1 cellular context compared by ENCODE assay signal in the genomic region with DNA sequence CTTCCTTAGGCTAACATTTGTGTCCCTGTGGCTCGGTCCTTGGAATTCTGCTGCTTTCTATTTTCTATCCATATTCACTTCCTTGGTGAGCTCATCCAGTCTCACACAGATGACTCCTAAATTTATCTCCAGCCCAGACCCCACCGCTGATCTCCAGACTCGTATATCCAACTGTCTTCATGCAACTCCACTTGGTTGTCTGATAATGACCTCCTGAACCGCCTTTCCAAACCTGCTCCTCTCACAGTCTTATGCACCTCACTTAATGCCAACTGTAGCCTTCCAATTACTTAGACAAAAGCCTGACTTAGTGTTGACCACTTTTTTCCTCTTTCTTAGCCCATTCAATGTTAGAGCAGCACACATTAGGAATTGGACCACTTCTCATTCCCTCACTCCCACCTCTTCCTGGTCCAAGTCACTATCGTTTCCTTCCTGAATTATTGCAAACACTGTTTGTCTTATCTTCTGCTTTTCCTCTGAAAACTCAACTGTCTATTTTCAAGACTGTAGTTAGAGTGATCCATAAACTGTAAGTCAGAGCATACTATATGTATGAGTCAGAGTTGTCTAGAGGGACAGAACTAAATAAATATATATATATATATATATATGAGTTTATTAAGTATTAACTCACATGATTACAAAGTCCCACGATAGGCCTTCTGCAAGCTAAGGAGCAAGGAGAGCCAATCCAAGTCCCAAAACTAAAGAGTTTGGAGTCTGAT.
TF ChIP-seq lines count a peak whose summit lies in the region.

No MANE protein-coding gene starts in this region.

TF ChIP-seq in K562, 482 proteins besides CTCF, POLR2A, EP300 and RAD21 (continued from another document and continues in another):
- TF ChIP-seq, protein P1, sequence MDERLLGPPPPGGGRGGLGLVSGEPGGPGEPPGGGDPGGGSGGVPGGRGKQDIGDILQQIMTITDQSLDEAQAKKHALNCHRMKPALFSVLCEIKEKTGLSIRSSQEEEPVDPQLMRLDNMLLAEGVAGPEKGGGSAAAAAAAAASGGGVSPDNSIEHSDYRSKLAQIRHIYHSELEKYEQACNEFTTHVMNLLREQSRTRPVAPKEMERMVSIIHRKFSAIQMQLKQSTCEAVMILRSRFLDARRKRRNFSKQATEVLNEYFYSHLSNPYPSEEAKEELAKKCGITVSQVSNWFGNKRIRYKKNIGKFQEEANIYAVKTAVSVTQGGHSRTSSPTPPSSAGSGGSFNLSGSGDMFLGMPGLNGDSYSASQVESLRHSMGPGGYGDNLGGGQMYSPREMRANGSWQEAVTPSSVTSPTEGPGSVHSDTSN (CRISPR knock-in tag; IDR thresholded peaks at IDR 0.05; ENCODE audit: low read depth): no peak
- TF ChIP-seq, protein P1 (tag; conservative IDR thresholded peaks at IDR 0.05; ENCODE audit: low read depth): no peak
- TF ChIP-seq, protein P2, sequence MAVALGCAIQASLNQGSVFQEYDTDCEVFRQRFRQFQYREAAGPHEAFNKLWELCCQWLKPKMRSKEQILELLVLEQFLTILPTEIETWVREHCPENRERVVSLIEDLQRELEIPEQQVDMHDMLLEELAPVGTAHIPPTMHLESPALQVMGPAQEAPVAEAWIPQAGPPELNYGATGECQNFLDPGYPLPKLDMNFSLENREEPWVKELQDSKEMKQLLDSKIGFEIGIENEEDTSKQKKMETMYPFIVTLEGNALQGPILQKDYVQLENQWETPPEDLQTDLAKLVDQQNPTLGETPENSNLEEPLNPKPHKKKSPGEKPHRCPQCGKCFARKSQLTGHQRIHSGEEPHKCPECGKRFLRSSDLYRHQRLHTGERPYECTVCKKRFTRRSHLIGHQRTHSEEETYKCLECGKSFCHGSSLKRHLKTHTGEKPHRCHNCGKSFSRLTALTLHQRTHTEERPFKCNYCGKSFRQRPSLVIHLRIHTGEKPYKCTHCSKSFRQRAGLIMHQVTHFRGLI (CRISPR knock-in tag; IDR thresholded peaks at IDR 0.05): no peak
- TF ChIP-seq MAFK (IDR thresholded peaks at IDR 0.05; ENCODE audit: low read length): no peak
- TF ChIP-seq TAF9B (IDR thresholded peaks at IDR 0.05; ENCODE audit: partially characterized antibody): peak; percentile 14
- TF ChIP-seq CEBPG (CRISPR knock-in tag; IDR thresholded peaks at IDR 0.05): no peak
- peak in 1 of 2 experiments; percentile 47; a peak in 1 of 4 replicates for TF ChIP-seq CEBPG (tag; conservative IDR thresholded peaks at IDR 0.05 in 1 of 2, IDR thresholded peaks at IDR 0.05 in 1 of 2)
- no peak for TF ChIP-seq HNRNPUL1 (IDR thresholded peaks at IDR 0.05; ENCODE audit: low read length)
- TF ChIP-seq, protein P3, sequence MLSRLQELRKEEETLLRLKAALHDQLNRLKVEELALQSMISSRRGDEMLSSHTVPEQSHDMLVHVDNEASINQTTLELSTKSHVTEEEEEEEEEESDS (CRISPR knock-in tag; IDR thresholded peaks at IDR 0.05): no peak
- peak; percentile 40; the same call in 1 of the 2 replicates for TF ChIP-seq TEAD4 (IDR thresholded peaks at IDR 0.05; ENCODE audit: low read length)
- no peak for TF ChIP-seq TEAD4 (CRISPR knock-in tag; IDR thresholded peaks at IDR 0.05; ENCODE audit: borderline replicate concordance)
- no peak for TF ChIP-seq TCF3 (CRISPR knock-in tag; IDR thresholded peaks at IDR 0.05)
- no peak for TF ChIP-seq FOXA1 (IDR thresholded peaks at IDR 0.05; ENCODE audit: borderline replicate concordance)
- TF ChIP-seq CREM (IDR thresholded peaks at IDR 0.05; ENCODE audit: low read depth): peak; percentile 1; the same call in 1 of the 2 replicates
- TF ChIP-seq ZNF184 (CRISPR knock-in tag; IDR thresholded peaks at IDR 0.05): no peak
- no peak for TF ChIP-seq L3MBTL2 (IDR thresholded peaks at IDR 0.05)
- TF ChIP-seq SUPT5H (IDR thresholded peaks at IDR 0.05): no peak
- TF ChIP-seq, protein P4, sequence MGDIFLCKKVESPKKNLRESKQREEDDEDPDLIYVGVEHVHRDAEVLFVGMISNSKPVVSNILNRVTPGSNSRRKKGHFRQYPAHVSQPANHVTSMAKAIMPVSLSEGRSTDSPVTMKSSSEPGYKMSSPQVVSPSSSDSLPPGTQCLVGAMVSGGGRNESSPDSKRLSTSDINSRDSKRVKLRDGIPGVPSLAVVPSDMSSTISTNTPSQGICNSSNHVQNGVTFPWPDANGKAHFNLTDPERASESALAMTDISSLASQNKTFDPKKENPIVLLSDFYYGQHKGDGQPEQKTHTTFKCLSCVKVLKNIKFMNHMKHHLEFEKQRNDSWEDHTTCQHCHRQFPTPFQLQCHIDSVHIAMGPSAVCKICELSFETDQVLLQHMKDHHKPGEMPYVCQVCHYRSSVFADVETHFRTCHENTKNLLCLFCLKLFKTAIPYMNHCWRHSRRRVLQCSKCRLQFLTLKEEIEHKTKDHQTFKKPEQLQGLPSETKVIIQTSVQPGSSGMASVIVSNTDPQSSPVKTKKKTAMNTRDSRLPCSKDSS (IDR thresholded peaks at IDR 0.05; ENCODE audit: low read depth, partially characterized antibody): no peak
- no peak for TF ChIP-seq ZBTB8A (IDR thresholded peaks at IDR 0.05; ENCODE audit: partially characterized antibody)
- TF ChIP-seq, protein P5, sequence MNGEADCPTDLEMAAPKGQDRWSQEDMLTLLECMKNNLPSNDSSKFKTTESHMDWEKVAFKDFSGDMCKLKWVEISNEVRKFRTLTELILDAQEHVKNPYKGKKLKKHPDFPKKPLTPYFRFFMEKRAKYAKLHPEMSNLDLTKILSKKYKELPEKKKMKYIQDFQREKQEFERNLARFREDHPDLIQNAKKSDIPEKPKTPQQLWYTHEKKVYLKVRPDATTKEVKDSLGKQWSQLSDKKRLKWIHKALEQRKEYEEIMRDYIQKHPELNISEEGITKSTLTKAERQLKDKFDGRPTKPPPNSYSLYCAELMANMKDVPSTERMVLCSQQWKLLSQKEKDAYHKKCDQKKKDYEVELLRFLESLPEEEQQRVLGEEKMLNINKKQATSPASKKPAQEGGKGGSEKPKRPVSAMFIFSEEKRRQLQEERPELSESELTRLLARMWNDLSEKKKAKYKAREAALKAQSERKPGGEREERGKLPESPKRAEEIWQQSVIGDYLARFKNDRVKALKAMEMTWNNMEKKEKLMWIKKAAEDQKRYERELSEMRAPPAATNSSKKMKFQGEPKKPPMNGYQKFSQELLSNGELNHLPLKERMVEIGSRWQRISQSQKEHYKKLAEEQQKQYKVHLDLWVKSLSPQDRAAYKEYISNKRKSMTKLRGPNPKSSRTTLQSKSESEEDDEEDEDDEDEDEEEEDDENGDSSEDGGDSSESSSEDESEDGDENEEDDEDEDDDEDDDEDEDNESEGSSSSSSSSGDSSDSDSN (IDR thresholded peaks at IDR 0.05; ENCODE audit: borderline replicate concordance in 1 of 2, low read depth in 2 of 2, low read length in 2 of 2): no peak
- no peak for TF ChIP-seq U2AF2 (optimal IDR thresholded peaks at IDR 0.05; ENCODE audit: low read depth, low read length)
- TF ChIP-seq, protein P6, sequence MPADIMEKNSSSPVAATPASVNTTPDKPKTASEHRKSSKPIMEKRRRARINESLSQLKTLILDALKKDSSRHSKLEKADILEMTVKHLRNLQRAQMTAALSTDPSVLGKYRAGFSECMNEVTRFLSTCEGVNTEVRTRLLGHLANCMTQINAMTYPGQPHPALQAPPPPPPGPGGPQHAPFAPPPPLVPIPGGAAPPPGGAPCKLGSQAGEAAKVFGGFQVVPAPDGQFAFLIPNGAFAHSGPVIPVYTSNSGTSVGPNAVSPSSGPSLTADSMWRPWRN (IDR thresholded peaks at IDR 0.05; ENCODE audit: low read depth): no peak
- no peak for TF ChIP-seq GTF2E2 (tag; IDR thresholded peaks at IDR 0.05)
- TF ChIP-seq ZNF175 (CRISPR knock-in tag; IDR thresholded peaks at IDR 0.05; ENCODE audit: low read depth): no peak
- TF ChIP-seq KLF6 (CRISPR knock-in tag; IDR thresholded peaks at IDR 0.05; ENCODE audit: borderline replicate concordance): no peak
- TF ChIP-seq PCBP2 (IDR thresholded peaks at IDR 0.05; ENCODE audit: low read depth, low read length, poor library complexity, severe bottlenecking): no peak
- TF ChIP-seq MTA1 (IDR thresholded peaks at IDR 0.05; ENCODE audit: borderline replicate concordance): 0 out of 2 replicates have a peak, but pooled peaks have one; percentile 4
- no peak for TF ChIP-seq ZEB2 (IDR thresholded peaks at IDR 0.05)
- peak; percentile 64 for TF ChIP-seq CBFA2T3 (IDR thresholded peaks at IDR 0.05)
- TF ChIP-seq, protein P7, sequence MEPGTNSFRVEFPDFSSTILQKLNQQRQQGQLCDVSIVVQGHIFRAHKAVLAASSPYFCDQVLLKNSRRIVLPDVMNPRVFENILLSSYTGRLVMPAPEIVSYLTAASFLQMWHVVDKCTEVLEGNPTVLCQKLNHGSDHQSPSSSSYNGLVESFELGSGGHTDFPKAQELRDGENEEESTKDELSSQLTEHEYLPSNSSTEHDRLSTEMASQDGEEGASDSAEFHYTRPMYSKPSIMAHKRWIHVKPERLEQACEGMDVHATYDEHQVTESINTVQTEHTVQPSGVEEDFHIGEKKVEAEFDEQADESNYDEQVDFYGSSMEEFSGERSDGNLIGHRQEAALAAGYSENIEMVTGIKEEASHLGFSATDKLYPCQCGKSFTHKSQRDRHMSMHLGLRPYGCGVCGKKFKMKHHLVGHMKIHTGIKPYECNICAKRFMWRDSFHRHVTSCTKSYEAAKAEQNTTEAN (CRISPR knock-in tag; IDR thresholded peaks at IDR 0.05): no peak
- 0 out of 2 replicates have a peak, but pooled peaks have one; percentile 18 for TF ChIP-seq DPF2 (IDR thresholded peaks at IDR 0.05)
- TF ChIP-seq ETV1 (tag; conservative IDR thresholded peaks at IDR 0.05; ENCODE audit: low read depth): no peak
- TF ChIP-seq, protein P8, sequence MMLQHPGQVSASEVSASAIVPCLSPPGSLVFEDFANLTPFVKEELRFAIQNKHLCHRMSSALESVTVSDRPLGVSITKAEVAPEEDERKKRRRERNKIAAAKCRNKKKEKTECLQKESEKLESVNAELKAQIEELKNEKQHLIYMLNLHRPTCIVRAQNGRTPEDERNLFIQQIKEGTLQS (IDR thresholded peaks at IDR 0.05): 0 out of 2 replicates have a peak, but pooled peaks have one; percentile 5
- TF ChIP-seq, protein P8 (CRISPR knock-in tag; conservative IDR thresholded peaks at IDR 0.05): no peak
- TF ChIP-seq LARP7 (IDR thresholded peaks at IDR 0.05): 0 out of 2 replicates have a peak, but pooled peaks have one; percentile 38
- TF ChIP-seq TFAM (CRISPR knock-in tag; conservative IDR thresholded peaks at IDR 0.05): no peak
- TF ChIP-seq, protein P9, sequence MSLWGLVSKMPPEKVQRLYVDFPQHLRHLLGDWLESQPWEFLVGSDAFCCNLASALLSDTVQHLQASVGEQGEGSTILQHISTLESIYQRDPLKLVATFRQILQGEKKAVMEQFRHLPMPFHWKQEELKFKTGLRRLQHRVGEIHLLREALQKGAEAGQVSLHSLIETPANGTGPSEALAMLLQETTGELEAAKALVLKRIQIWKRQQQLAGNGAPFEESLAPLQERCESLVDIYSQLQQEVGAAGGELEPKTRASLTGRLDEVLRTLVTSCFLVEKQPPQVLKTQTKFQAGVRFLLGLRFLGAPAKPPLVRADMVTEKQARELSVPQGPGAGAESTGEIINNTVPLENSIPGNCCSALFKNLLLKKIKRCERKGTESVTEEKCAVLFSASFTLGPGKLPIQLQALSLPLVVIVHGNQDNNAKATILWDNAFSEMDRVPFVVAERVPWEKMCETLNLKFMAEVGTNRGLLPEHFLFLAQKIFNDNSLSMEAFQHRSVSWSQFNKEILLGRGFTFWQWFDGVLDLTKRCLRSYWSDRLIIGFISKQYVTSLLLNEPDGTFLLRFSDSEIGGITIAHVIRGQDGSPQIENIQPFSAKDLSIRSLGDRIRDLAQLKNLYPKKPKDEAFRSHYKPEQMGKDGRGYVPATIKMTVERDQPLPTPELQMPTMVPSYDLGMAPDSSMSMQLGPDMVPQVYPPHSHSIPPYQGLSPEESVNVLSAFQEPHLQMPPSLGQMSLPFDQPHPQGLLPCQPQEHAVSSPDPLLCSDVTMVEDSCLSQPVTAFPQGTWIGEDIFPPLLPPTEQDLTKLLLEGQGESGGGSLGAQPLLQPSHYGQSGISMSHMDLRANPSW (CRISPR knock-in tag; IDR thresholded peaks at IDR 0.05): no peak
- no peak for TF ChIP-seq BRF1 (IDR thresholded peaks at IDR 0.05; ENCODE audit: borderline replicate concordance, extremely low read depth, insufficient read length)
- TF ChIP-seq ZBED1 (IDR thresholded peaks at IDR 0.05): no peak
- TF ChIP-seq, protein P10, sequence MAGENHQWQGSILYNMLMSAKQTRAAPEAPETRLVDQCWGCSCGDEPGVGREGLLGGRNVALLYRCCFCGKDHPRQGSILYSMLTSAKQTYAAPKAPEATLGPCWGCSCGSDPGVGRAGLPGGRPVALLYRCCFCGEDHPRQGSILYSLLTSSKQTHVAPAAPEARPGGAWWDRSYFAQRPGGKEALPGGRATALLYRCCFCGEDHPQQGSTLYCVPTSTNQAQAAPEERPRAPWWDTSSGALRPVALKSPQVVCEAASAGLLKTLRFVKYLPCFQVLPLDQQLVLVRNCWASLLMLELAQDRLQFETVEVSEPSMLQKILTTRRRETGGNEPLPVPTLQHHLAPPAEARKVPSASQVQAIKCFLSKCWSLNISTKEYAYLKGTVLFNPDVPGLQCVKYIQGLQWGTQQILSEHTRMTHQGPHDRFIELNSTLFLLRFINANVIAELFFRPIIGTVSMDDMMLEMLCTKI (IDR thresholded peaks at IDR 0.05; ENCODE audit: partially characterized antibody): no peak
- TF ChIP-seq KDM2B (CRISPR knock-in tag; IDR thresholded peaks at IDR 0.05): no peak
- TF ChIP-seq NBN (IDR thresholded peaks at IDR 0.05; ENCODE audit: low read depth): no peak
- TF ChIP-seq SMARCB1 (IDR thresholded peaks at IDR 0.05; ENCODE audit: insufficient read length, low read depth): no peak
- peak; percentile 66 for TF ChIP-seq FOSL1 (tag; conservative IDR thresholded peaks at IDR 0.05)
- no peak for TF ChIP-seq SAP30 (IDR thresholded peaks at IDR 0.05; ENCODE audit: borderline replicate concordance, insufficient read depth, low read depth, low read length, poor library complexity, severe bottlenecking)
- TF ChIP-seq ZNF263 (CRISPR knock-in tag; IDR thresholded peaks at IDR 0.05; ENCODE audit: borderline replicate concordance): peak; percentile 3; the same call in 1 of the 2 replicates
- TF ChIP-seq, protein P11, sequence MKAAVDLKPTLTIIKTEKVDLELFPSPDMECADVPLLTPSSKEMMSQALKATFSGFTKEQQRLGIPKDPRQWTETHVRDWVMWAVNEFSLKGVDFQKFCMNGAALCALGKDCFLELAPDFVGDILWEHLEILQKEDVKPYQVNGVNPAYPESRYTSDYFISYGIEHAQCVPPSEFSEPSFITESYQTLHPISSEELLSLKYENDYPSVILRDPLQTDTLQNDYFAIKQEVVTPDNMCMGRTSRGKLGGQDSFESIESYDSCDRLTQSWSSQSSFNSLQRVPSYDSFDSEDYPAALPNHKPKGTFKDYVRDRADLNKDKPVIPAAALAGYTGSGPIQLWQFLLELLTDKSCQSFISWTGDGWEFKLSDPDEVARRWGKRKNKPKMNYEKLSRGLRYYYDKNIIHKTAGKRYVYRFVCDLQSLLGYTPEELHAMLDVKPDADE (conservative IDR thresholded peaks at IDR 0.05; ENCODE audit: control insufficient read depth, low read depth, low read length): no peak
- TF ChIP-seq PML (IDR thresholded peaks at IDR 0.05; ENCODE audit: low read length): no peak
